ENCODE assay signal across 1 cellular context in genomic region chr17:2025622-2026309, GRCh38.
TF ChIP-seq lines count a peak whose summit lies in the region.

No MANE protein-coding gene starts in this region.

TF ChIP-seq in HEK293, 187 proteins besides CTCF, POLR2A, EP300 and RAD21 (continued from another document):
- TF ChIP-seq ZBTB49 (tag by site-specific recombination; IDR thresholded peaks at IDR 0.05; ENCODE audit: low read depth) (no peak), ZFP69B (tag by site-specific recombination; IDR thresholded peaks at IDR 0.05) (peak; percentile 53; the same call in 1 of the 2 replicates), ZNF580 (tag by site-specific recombination; IDR thresholded peaks at IDR 0.05) (no peak), TSHZ1 (tag by site-specific recombination; IDR thresholded peaks at IDR 0.05; ENCODE audit: borderline replicate concordance) (0 out of 2 replicates have a peak, but pooled peaks have one; percentile 24), PATZ1 (tag by site-specific recombination; IDR thresholded peaks at IDR 0.05) (peak; percentile 36), ZNF501 (tag by site-specific recombination; IDR thresholded peaks at IDR 0.05) (0 out of 2 replicates have a peak, but pooled peaks have one; percentile 11), KLF17 (tag by site-specific recombination; IDR thresholded peaks at IDR 0.05) (peak; percentile 11; the same call in 1 of the 2 replicates), ZNF133 (tag by site-specific recombination; IDR thresholded peaks at IDR 0.05) (no peak), ZFP37 (tag by site-specific recombination; IDR thresholded peaks at IDR 0.05) (no peak), GLIS1 (tag by site-specific recombination; IDR thresholded peaks at IDR 0.05) (peak; percentile 87), ZIC2 (tag by site-specific recombination; IDR thresholded peaks at IDR 0.05) (peak; percentile 69; the same call in 1 of the 2 replicates), HIC1 (tag by site-specific recombination; IDR thresholded peaks at IDR 0.05) (no peak), ZNF610 (tag by site-specific recombination; IDR thresholded peaks at IDR 0.05; ENCODE audit: borderline replicate concordance) (no peak), KLF7 (tag by site-specific recombination; IDR thresholded peaks at IDR 0.05; ENCODE audit: borderline replicate concordance) (no peak), ZNF132 (tag by site-specific recombination; IDR thresholded peaks at IDR 0.05; ENCODE audit: borderline replicate concordance) (no peak), ZNF335 (tag by site-specific recombination; conservative IDR thresholded peaks at IDR 0.05) (peak; percentile 85)
TF ChIP-seq in HEK293: peak in this region for 27.
